Comparison of ENCODE assay signal across 9 cellular contexts in the genomic region with DNA sequence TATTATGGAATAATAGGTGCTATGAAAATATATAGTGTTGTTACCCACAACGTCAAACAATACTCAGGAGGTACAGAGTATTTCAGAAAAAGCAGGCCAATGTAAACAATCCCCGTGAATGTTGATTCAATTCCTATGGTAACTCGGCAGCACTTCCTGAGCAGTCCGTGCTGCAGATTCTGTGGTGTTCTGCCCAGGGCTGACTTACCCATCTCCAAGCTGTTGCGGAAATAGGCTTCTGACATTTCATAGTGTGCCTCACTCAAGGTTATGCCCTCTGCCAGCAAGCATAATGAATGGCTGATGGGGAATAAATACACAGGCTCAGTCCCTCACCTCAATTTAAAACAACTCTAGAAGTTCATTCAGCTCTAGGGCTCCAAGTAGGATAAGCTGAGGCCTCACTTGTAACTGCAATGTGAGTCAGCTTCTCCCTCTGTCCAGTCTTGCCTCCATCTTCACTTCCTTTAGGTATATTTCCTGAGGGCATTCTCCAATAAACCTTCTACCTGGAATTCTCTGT.
DNase-seq lines count a peak whose midpoint lies in the region; ATAC-seq and TF ChIP-seq lines count a peak whose summit lies in the region.
"Had no signal": no experiment of that assay in that cellular context is flagged by ENCODE, and none has a peak within 500 bp of the region (broad histone marks: within the 10 kb centered on the region; RNA-seq: fewer than 3 reads in every experiment).

No MANE protein-coding gene starts in this region.

- H3K9ac ChIP-seq in smooth muscle cell (ENCODE audit: low read depth) = peak overlapping the region; percentile 60

- no peak for TF ChIP-seq POLR2A in gastroesophageal sphincter (IDR thresholded peaks at IDR 0.05)
- no peak for TF ChIP-seq POLR2A in lower leg skin (IDR thresholded peaks at IDR 0.05)

- H3K4me3 ChIP-seq in SJSA1 (no peak overlapping the region), gastroesophageal sphincter (no peak overlapping the region), smooth muscle cell (no peak overlapping the region), lower leg skin (ENCODE audit: low read depth, poor library complexity, severe bottlenecking) (no peak overlapping the region)

- H3K79me2 ChIP-seq in smooth muscle cell (ENCODE audit: low read depth) = no peaks in the 10 kb centered on the region

- intact Hi-C loops in lower leg skin (cut with DNase I; ENCODE audit: low total_unique reads) = no loop called here

- H3K9me3 Mint-ChIP-seq in activated T-cell treated with anti-CD3 and anti-CD28 coated beads, Interleukin-2, amount 50 U/mL, for 72 hours = peaks cover 3 to 6% of the 10 kb centered on the region in 2 donors

- peak overlapping the region; percentile 59 for H3K4me2 ChIP-seq in smooth muscle cell

- WGBS in gastroesophageal sphincter (ENCODE audit: low coverage in 1 of 2), 2 donors = 7 to 9% methylated on average over 4 to 5 of the region's 5 CpGs
- 36% methylated on average over 5 of the region's 5 CpGs for WGBS in smooth muscle cell (ENCODE audit: low lambda C conversion rate)
- WGBS in lower leg skin, 2 donors = 21 to 33% methylated on average over 5 of the region's 5 CpGs

- TF ChIP-seq CTCF in gastroesophageal sphincter (IDR thresholded peaks at IDR 0.05) (peak in 1 of 4 experiments; percentile 6), smooth muscle cell (IDR thresholded peaks at IDR 0.05; ENCODE audit: borderline replicate concordance, insufficient read depth, poor library complexity, severe bottlenecking) (no peak), GM10266 (IDR thresholded peaks at IDR 0.05; ENCODE audit: control insufficient read depth, insufficient read depth, low read depth, missing control alignments) (no peak), lower leg skin (IDR thresholded peaks at IDR 0.05) (no peak)

- H3K36me3 ChIP-seq in SJSA1 (no peaks in the 10 kb centered on the region), gastroesophageal sphincter (no peaks in the 10 kb centered on the region), smooth muscle cell (ENCODE audit: low read depth) (no peaks in the 10 kb centered on the region)

- peak overlapping the region in 1 of 2 donors; percentile 14 for H3K4me3 Mint-ChIP-seq in activated T-cell treated with anti-CD3 and anti-CD28 coated beads, Interleukin-2, amount 50 U/mL, for 72 hours

- peak overlapping the region; percentile 61 for H2AFZ ChIP-seq in smooth muscle cell (ENCODE audit: low read depth)

- H3K27me3 ChIP-seq in SJSA1 (replicated peaks) = no peaks in the 10 kb centered on the region
- H3K27me3 ChIP-seq in gastroesophageal sphincter = no peaks in the 10 kb centered on the region
- no peaks in the 10 kb centered on the region for H3K27me3 ChIP-seq in smooth muscle cell (ENCODE audit: low read depth)

- H3F3A ChIP-seq in smooth muscle cell (ENCODE audit: low read depth) = peaks cover 4% of the 10 kb centered on the region

- H3K36me3 Mint-ChIP-seq in activated T-cell treated with anti-CD3 and anti-CD28 coated beads, Interleukin-2, amount 50 U/mL, for 72 hours (ENCODE audit: insufficient read depth in 2 of 2) = peaks cover 0 to 5% of the 10 kb centered on the region in 2 donors

- peaks cover 9% of the 10 kb centered on the region for H3K4me1 ChIP-seq in SJSA1 (replicated peaks)
- peaks cover 0 to 28% (median 14%) of the 10 kb centered on the region in 3 donors for H3K4me1 ChIP-seq in gastroesophageal sphincter
- H3K4me1 ChIP-seq in smooth muscle cell (ENCODE audit: low read depth) = no peaks in the 10 kb centered on the region

- TF ChIP-seq EP300 in gastroesophageal sphincter (IDR thresholded peaks at IDR 0.05) = no peak

- H3K27ac Mint-ChIP-seq in activated T-cell treated with anti-CD3 and anti-CD28 coated beads, Interleukin-2, amount 50 U/mL, for 72 hours = no peak overlapping the region

- DNase-seq in activated T-cell treated with anti-CD3 and anti-CD28 coated beads, Interleukin-2, amount 50 U/mL, for 72 hours = peak in 1 of 2 donors; percentile 3
- no peak for DNase-seq in activated T-cell treated with anti-CD3 and anti-CD28 coated beads for 4 hours
- peak; percentile 57 to 63 for DNase-seq in SJSA1 (ENCODE audit: low read depth in 1 of 2, low spot score in 2 of 2)
- no peak for DNase-seq in smooth muscle cell (lab: John Stamatoyannopoulos, UW; ENCODE audit: unreplicated experiment)
- no peak for DNase-seq in GM10266 (ENCODE audit: extremely low spot score)
- DNase-seq in lower leg skin (ENCODE audit: low spot score in 2 of 2) = no peak
- DNase-seq: retina had no signal

- peaks cover 32% of the 10 kb centered on the region for H3K4me1 Mint-ChIP-seq in activated T-cell treated with anti-CD3 and anti-CD28 coated beads, Interleukin-2, amount 50 U/mL, for 72 hours (ENCODE audit: low read depth)

- H3K27ac ChIP-seq in SJSA1 (peak overlapping the region; percentile 9; the same call in 1 of the 2 replicates), gastroesophageal sphincter (peak overlapping the region; percentile 43 to 66 (median 58)), smooth muscle cell (ENCODE audit: low read depth) (peak overlapping the region; percentile 75)

- no peaks in the 10 kb centered on the region for H3K9me3 ChIP-seq in SJSA1 (replicated peaks)
- H3K9me3 ChIP-seq in gastroesophageal sphincter = no peaks in the 10 kb centered on the region
- H3K9me3 ChIP-seq in smooth muscle cell (replicated peaks; ENCODE audit: low read depth) = no peaks in the 10 kb centered on the region

- no peaks in the 10 kb centered on the region for H3K27me3 Mint-ChIP-seq in activated T-cell treated with anti-CD3 and anti-CD28 coated beads, Interleukin-2, amount 50 U/mL, for 72 hours (ENCODE audit: low read depth)

- ATAC-seq in activated T-cell treated with anti-CD3 and anti-CD28 coated beads, Interleukin-2, amount 50 U/mL, for 72 hours (replicated peaks in 1 of 2) = peak; percentile 58 to 65
- ATAC-seq in gastroesophageal sphincter (peak; percentile 83), GM21515 (IDR thresholded peaks at IDR 0.05; ENCODE audit: unreplicated experiment) (no peak)

- no peaks in the 10 kb centered on the region for H4K20me1 ChIP-seq in smooth muscle cell (ENCODE audit: low read depth)

Comparison
In these comparisons a context has a peak if more than half of its experiments do, and no peak if none do; other contexts are left out.
1. DNase-seq: peak in SJSA1 (2 of 2); none in activated T-cell treated with anti-CD3 and anti-CD28 coated beads for 4 hours (single experiment), smooth muscle cell (single experiment), GM10266 (single experiment) and lower leg skin (0 of 2).
2. H3K27ac ChIP-seq: peak in every context shown above with its lines; median percentile 75 in smooth muscle cell; 58 in gastroesophageal sphincter; 9 in SJSA1.